8 cellular contexts compared by ENCODE assay signal in genomic region chr11:126317681-126318641, GRCh38. TPM values are rescaled to one million over a fixed set of nuclear protein-coding genes. Genes with fewer than 3 reads are reported as not detected.
DNase-seq lines count a peak whose midpoint lies in the region; ATAC-seq, FAIRE-seq and TF ChIP-seq lines count a peak whose summit lies in the region.

No MANE protein-coding gene starts in this region.

- H4K20me1 ChIP-seq in GM12878 (ENCODE audit: control insufficient read depth, insufficient read depth) = peaks cover 3% of the 10 kb centered on the region; the same call in 1 of the 2 replicates

- H3K4me3 ChIP-seq in GM12878 (0 out of 2 replicates have a peak overlapping the region, but pooled peaks have one; percentile 6), left lung (no peak overlapping the region)

- H3K79me2 ChIP-seq in GM12878 (ENCODE audit: control insufficient read depth, insufficient read depth, low read length) = peaks cover 7% of the 10 kb centered on the region

- H2AFZ ChIP-seq in GM12878 (ENCODE audit: control insufficient read depth, low read depth, low read length) = no peak overlapping the region

- TF ChIP-seq RAD21 in GM12878 (IDR thresholded peaks at IDR 0.05; ENCODE audit: insufficient read depth, low read depth, low read length) = no peak

- no TSS peak for BruUV-seq in GM12878 (replicated peaks; lab: Mats Ljungman, UMichigan)

- peak; percentile 59 for DNase-seq in GM04503 (ENCODE audit: low read depth)
- DNase-seq in NCI-H187 treated with DMSO at 0.1 percent for 48 hours (lab: John Stamatoyannopoulos, UW) = peak; percentile 6
- DNase-seq in GM12878 (ENCODE audit: low read depth, low spot score) = no peak
- DNase-seq in left lung = peak in 1 of 2 donors; percentile 69
- DNase-seq in superior temporal gyrus (ENCODE audit: extremely low spot score) = peak; percentile 36
- DNase-seq in cortex of kidney (lab: John Stamatoyannopoulos, UW) = no peak
- no peak for DNase-seq in T-helper 9 cell

- H3K36me3 ChIP-seq in GM12878 (ENCODE audit: control insufficient read depth in 2 of 2, insufficient read depth in 2 of 2, low read length in 1 of 2) (peaks cover 0 to 7% of the 10 kb centered on the region in 2 experiments), left lung (no peaks in the 10 kb centered on the region)

- intact Hi-C loops in GM12878 (cut with micrococcal nuclease; ENCODE audit: unreplicated experiment) = loop anchor here (10.0 kb wide), 3 partner anchors 387 to 667 kb away; no protein-coding TSS in a partner anchor
- intact Hi-C loops in left lung (cut with DNase I) = loop anchor here in 1 of 2 donors (10.0 kb wide), 1 partner anchor 117 kb away; no protein-coding TSS in a partner anchor

- H3K27ac ChIP-seq in GM12878 (ENCODE audit: control insufficient read depth, insufficient read depth) (peak overlapping the region; percentile 71), left lung (peak overlapping the region; percentile 79 to 84)

- peak overlapping the region; percentile 71 for H3K4me2 ChIP-seq in GM12878 (ENCODE audit: control insufficient read depth, insufficient read depth)

- POLR2A ChIA-PET in GM12878 (lab: Charles Lee) = no interaction called here

- H3K4me1 ChIP-seq in GM12878 (ENCODE audit: control insufficient read depth, insufficient read depth, low read length) (peaks cover 34% of the 10 kb centered on the region), left lung (peaks cover 19 to 52% of the 10 kb centered on the region in 2 donors)

- ATAC-seq in GM21737 (IDR thresholded peaks at IDR 0.05; ENCODE audit: unreplicated experiment) (peak; percentile 40), GM12878 (peak; percentile 62), left lung (peak; percentile 82)

- FAIRE-seq in GM12878 (lab: Jason Lieb, UNC) = no peak

- CTCF ChIA-PET in GM12878 (lab: Yijun Ruan, JAX) = interaction anchor here (0.8 to 5.3 kb wide), 6 partner anchors 7 to 167 kb away, joined by 3 to 31 read pairs (median 4); no protein-coding TSS in a partner anchor

- TF ChIP-seq POLR2A in GM12878 (IDR thresholded peaks at IDR 0.05; ENCODE audit: low read depth, low read length) = no peak

- in situ Hi-C loops in GM12878 (cut with MboI) = no loop called here

- no peaks in the 10 kb centered on the region; the same call in none of the 3 replicates for H3K9me3 ChIP-seq in GM12878 (replicated peaks; ENCODE audit: control insufficient read depth, insufficient read depth, low read length)
- no peaks in the 10 kb centered on the region for H3K9me3 ChIP-seq in left lung

- H3K9ac ChIP-seq in GM12878 (ENCODE audit: control insufficient read depth, insufficient read depth, low read length) = peak overlapping the region; percentile 48

- H3K27me3 ChIP-seq in GM12878 (replicated peaks in 1 of 2; ENCODE audit: control insufficient read depth in 2 of 2, insufficient read depth in 2 of 2, low read length in 1 of 2) = no peaks in the 10 kb centered on the region
- no peaks in the 10 kb centered on the region for H3K27me3 ChIP-seq in left lung

- SMC1A ChIA-PET in GM12878 (lab: Charles Lee; ENCODE audit: uncharacterized antibody, unreplicated experiment) = interaction anchor here (0.6 to 2.6 kb wide), 7 partner anchors 8 to 423 kb away, joined by 3 to 13 read pairs (median 8); no protein-coding TSS in a partner anchor

- WGBS in GM12878 (ENCODE audit: insufficient coverage, insufficient replicate concordance, low lambda C conversion rate, missing lambda C conversion rate) = 93% methylated on average over 17 of the region's 17 CpGs

- TF ChIP-seq EP300 in GM12878 (IDR thresholded peaks at IDR 0.05; ENCODE audit: borderline replicate concordance in 1 of 2, control insufficient read depth in 1 of 2, low read depth in 2 of 2, low read length in 2 of 2) = no peak

- RAD21 ChIA-PET in GM12878 (lab: Charles Lee; ENCODE audit: unreplicated experiment) = interaction anchor here (1.2 to 2.5 kb wide), 4 partner anchors 8 to 166 kb away, joined by 3 to 11 read pairs (median 8); partner anchors contain the start of gene DCPS

- TF ChIP-seq CTCF in GM12878 (IDR thresholded peaks at IDR 0.05 in 2 of 3, conservative IDR thresholded peaks at IDR 0.05 in 1 of 3; ENCODE audit: control insufficient read depth in 2 of 3, extremely low read depth in 1 of 3, insufficient read depth in 1 of 3, low read depth in 3 of 3, low read length in 3 of 3) = no peak
- no peak for TF ChIP-seq CTCF in left lung (IDR thresholded peaks at IDR 0.05)

RNA-seq across cellular contexts. Expression of gene DCPS, which starts 14.1 kb away (rescaled TPM):
- 17.0 and 22.1 TPM in 2 replicates for total RNA-seq in GM12878 (2013; cell fraction: nucleolus; rRNA removed)
- total RNA-seq in GM12878 (2014; rRNA removed) (58.8 and 61.9 TPM in 2 replicates), GM12878 (2014; rRNA removed; fragmentation: Illumina TruSeq; extraction: Trizol) (36.7 and 39.7 TPM in 2 replicates), GM12878 (2021) (56.1 and 56.8 TPM in 2 replicates), left lung (10 to 100 TPM; 16.4 to 18.0 TPM)
- 31.6 TPM for polyA plus RNA-seq in GM12878 (2011; ENCODE audit: low read depth)
- polyA plus RNA-seq in GM12878 (2011; rRNA removed) (62.4 and 97.0 TPM in 2 replicates), GM12878 (2014; fragmentation: Illumina TruSeq; extraction: Trizol) (57.4 and 77.4 TPM in 2 replicates), GM12878 (2014; fragmentation: Nextera tagmentation; extraction: Ambion mirVana) (10 to 100 TPM; 23.5 to 33.2 TPM), GM12878 (2014; rRNA removed) (70.3 and 76.1 TPM in 2 replicates), GM12878 (2016; fragmentation: Nextera tagmentation; extraction: Ambion mirVana) (100 to 1,000 TPM in 1 of 2 experiments, 10 to 100 TPM in 1; 99.2 to 101 TPM)
- 176 and 181 TPM in 2 replicates for polyA plus RNA-seq in GM12878 (2011; cell fraction: cytosol; rRNA removed)
- 66.0 and 75.8 TPM in 2 replicates for polyA plus RNA-seq in GM12878 (2011; cell fraction: nucleus; rRNA removed)
- 37.8 and 48.7 TPM in 2 replicates for polyA plus RNA-seq in GM12878 (2012)
- 44.5 and 60.8 TPM in 2 replicates for polyA minus RNA-seq in GM12878 (2011; rRNA and poly(A)+ RNA removed)
- 25.7 and 27.6 TPM in 2 replicates for polyA minus RNA-seq in GM12878 (2011; cell fraction: cytosol; rRNA and poly(A)+ RNA removed)
- polyA minus RNA-seq in GM12878 (2011; cell fraction: nucleus; rRNA and poly(A)+ RNA removed) = 12.6 and 24.6 TPM in 2 replicates

RNA-seq across cellular contexts. Expression of gene TIRAP, which starts 35.1 kb away (rescaled TPM):
- total RNA-seq in GM12878 (2013; cell fraction: nucleolus; rRNA removed) = 8.8 and 10.7 TPM in 2 replicates
- total RNA-seq in GM12878 (2014; rRNA removed) = 3.1 and 4.7 TPM in 2 replicates
- total RNA-seq in GM12878 (2014; rRNA removed; fragmentation: Illumina TruSeq; extraction: Trizol) = 5.0 and 5.3 TPM in 2 replicates
- total RNA-seq in GM12878 (2021) = 7.4 and 8.0 TPM in 2 replicates
- polyA plus RNA-seq in GM12878 (2011; ENCODE audit: low read depth) = 2.8 TPM
- 2.8 and 4.6 TPM in 2 replicates for polyA plus RNA-seq in GM12878 (2011; rRNA removed)
- polyA plus RNA-seq in GM12878 (2011; cell fraction: cytosol; rRNA removed) = 7.4 and 7.5 TPM in 2 replicates
- polyA plus RNA-seq in GM12878 (2011; cell fraction: nucleus; rRNA removed) = 4.7 and 5.6 TPM in 2 replicates
- polyA plus RNA-seq in GM12878 (2012) = 4.6 and 5.7 TPM in 2 replicates
- polyA plus RNA-seq in GM12878 (2014; fragmentation: Illumina TruSeq; extraction: Trizol) = 7.6 and 9.9 TPM in 2 replicates
- polyA plus RNA-seq in GM12878 (2014; fragmentation: Nextera tagmentation; extraction: Ambion mirVana) = under 1 TPM; 0.76 to 0.88 TPM
- 6.8 and 7.1 TPM in 2 replicates for polyA plus RNA-seq in GM12878 (2014; rRNA removed)
- 1 to 10 TPM; 3.5 to 4.6 TPM for polyA plus RNA-seq in GM12878 (2016; fragmentation: Nextera tagmentation; extraction: Ambion mirVana)
- polyA minus RNA-seq in GM12878 (2011; rRNA and poly(A)+ RNA removed) = 4.5 and 8.2 TPM in 2 replicates
- polyA minus RNA-seq in GM12878 (2011; cell fraction: cytosol; rRNA and poly(A)+ RNA removed) = 2.9 and 4.9 TPM in 2 replicates
- polyA minus RNA-seq in GM12878 (2011; cell fraction: nucleus; rRNA and poly(A)+ RNA removed) = 4.6 and 8.3 TPM in 2 replicates
- total RNA-seq in left lung = 10 to 100 TPM in 1 of 2 donors, 1 to 10 TPM in 1; 8.5 to 15.4 TPM

RNA-seq across cellular contexts. Expression of gene ST3GAL4, which starts 37.5 kb away (rescaled TPM):
- total RNA-seq in GM12878 (2013; cell fraction: nucleolus; rRNA removed) = 1.7 and 2.0 TPM in 2 replicates
- total RNA-seq in GM12878 (2014; rRNA removed) = 7.0 and 7.5 TPM in 2 replicates
- 3.5 and 3.8 TPM in 2 replicates for total RNA-seq in GM12878 (2014; rRNA removed; fragmentation: Illumina TruSeq; extraction: Trizol)
- 5.4 and 5.6 TPM in 2 replicates for total RNA-seq in GM12878 (2021)
- 1.7 TPM for polyA plus RNA-seq in GM12878 (2011; ENCODE audit: low read depth)
- 2.1 and 4.0 TPM in 2 replicates for polyA plus RNA-seq in GM12878 (2011; rRNA removed)
- 5.3 and 6.4 TPM in 2 replicates for polyA plus RNA-seq in GM12878 (2011; cell fraction: cytosol; rRNA removed)
- 3.7 and 5.4 TPM in 2 replicates for polyA plus RNA-seq in GM12878 (2011; cell fraction: nucleus; rRNA removed)
- 2.5 and 3.9 TPM in 2 replicates for polyA plus RNA-seq in GM12878 (2012)
- 3.9 and 8.1 TPM in 2 replicates for polyA plus RNA-seq in GM12878 (2014; fragmentation: Illumina TruSeq; extraction: Trizol)
- not detected for polyA plus RNA-seq in GM12878 (2014; fragmentation: Nextera tagmentation; extraction: Ambion mirVana)
- polyA plus RNA-seq in GM12878 (2014; rRNA removed) = 5.9 TPM in 2 replicates
- 1 to 10 TPM; 7.8 TPM for polyA plus RNA-seq in GM12878 (2016; fragmentation: Nextera tagmentation; extraction: Ambion mirVana)
- 2.2 and 5.2 TPM in 2 replicates for polyA minus RNA-seq in GM12878 (2011; rRNA and poly(A)+ RNA removed)
- 1.9 and 6.7 TPM in 2 replicates for polyA minus RNA-seq in GM12878 (2011; cell fraction: cytosol; rRNA and poly(A)+ RNA removed)
- 0.97 and 2.3 TPM in 2 replicates for polyA minus RNA-seq in GM12878 (2011; cell fraction: nucleus; rRNA and poly(A)+ RNA removed)
- total RNA-seq in left lung = 10 to 100 TPM; 33.1 to 35.9 TPM

RNA-seq across cellular contexts. Expression of gene FOXRED1, which starts 49.0 kb away (rescaled TPM):
- total RNA-seq in GM12878 (2013; cell fraction: nucleolus; rRNA removed) = 32.1 and 36.7 TPM in 2 replicates
- total RNA-seq in GM12878 (2014; rRNA removed) = 36.5 and 37.5 TPM in 2 replicates
- total RNA-seq in GM12878 (2014; rRNA removed; fragmentation: Illumina TruSeq; extraction: Trizol) = 29.0 and 31.4 TPM in 2 replicates
- total RNA-seq in GM12878 (2021) = 38.2 and 38.3 TPM in 2 replicates
- polyA plus RNA-seq in GM12878 (2011; ENCODE audit: low read depth) = 13.6 TPM
- polyA plus RNA-seq in GM12878 (2011; rRNA removed) = 27.3 and 37.7 TPM in 2 replicates
- polyA plus RNA-seq in GM12878 (2011; cell fraction: cytosol; rRNA removed) = 56.4 and 70.4 TPM in 2 replicates
- 56.9 and 73.0 TPM in 2 replicates for polyA plus RNA-seq in GM12878 (2011; cell fraction: nucleus; rRNA removed)
- 25.7 and 26.7 TPM in 2 replicates for polyA plus RNA-seq in GM12878 (2012)
- 34.8 and 43.6 TPM in 2 replicates for polyA plus RNA-seq in GM12878 (2014; fragmentation: Illumina TruSeq; extraction: Trizol)
- 10 to 100 TPM in 1 of 2 experiments, 1 to 10 TPM in 1; 9.9 to 10.5 TPM for polyA plus RNA-seq in GM12878 (2014; fragmentation: Nextera tagmentation; extraction: Ambion mirVana)
- polyA plus RNA-seq in GM12878 (2014; rRNA removed) = 49.2 and 51.0 TPM in 2 replicates
- 10 to 100 TPM; 65.7 to 67.7 TPM for polyA plus RNA-seq in GM12878 (2016; fragmentation: Nextera tagmentation; extraction: Ambion mirVana)
- polyA minus RNA-seq in GM12878 (2011; rRNA and poly(A)+ RNA removed) = 24.9 and 36.6 TPM in 2 replicates
- polyA minus RNA-seq in GM12878 (2011; cell fraction: cytosol; rRNA and poly(A)+ RNA removed) = 6.5 and 8.1 TPM in 2 replicates
- 10.3 and 26.0 TPM in 2 replicates for polyA minus RNA-seq in GM12878 (2011; cell fraction: nucleus; rRNA and poly(A)+ RNA removed)
- 10 to 100 TPM; 19.6 to 24.2 TPM for total RNA-seq in left lung

RNA-seq across cellular contexts. Expression of gene SRPRA, which starts 49.3 kb away (rescaled TPM):
- 157 and 172 TPM in 2 replicates for total RNA-seq in GM12878 (2013; cell fraction: nucleolus; rRNA removed)
- total RNA-seq in GM12878 (2014; rRNA removed) (88.1 and 90.3 TPM in 2 replicates), GM12878 (2014; rRNA removed; fragmentation: Illumina TruSeq; extraction: Trizol) (71.8 and 75.4 TPM in 2 replicates), GM12878 (2021) (105 and 114 TPM in 2 replicates), left lung (100 to 1,000 TPM; 129 to 154 TPM)
- polyA plus RNA-seq in GM12878 (2011; ENCODE audit: low read depth) = 85.7 TPM
- polyA plus RNA-seq in GM12878 (2011; rRNA removed) (51.5 and 89.7 TPM in 2 replicates), GM12878 (2014; fragmentation: Illumina TruSeq; extraction: Trizol) (104 and 119 TPM in 2 replicates), GM12878 (2014; fragmentation: Nextera tagmentation; extraction: Ambion mirVana) (10 to 100 TPM; 29.6 to 50.4 TPM), GM12878 (2014; rRNA removed) (92.2 and 96.0 TPM in 2 replicates), GM12878 (2016; fragmentation: Nextera tagmentation; extraction: Ambion mirVana) (100 to 1,000 TPM; 119 to 131 TPM)
- 97.7 and 110 TPM in 2 replicates for polyA plus RNA-seq in GM12878 (2011; cell fraction: cytosol; rRNA removed)
- polyA plus RNA-seq in GM12878 (2011; cell fraction: nucleus; rRNA removed) = 172 and 180 TPM in 2 replicates
- polyA plus RNA-seq in GM12878 (2012) = 102 and 104 TPM in 2 replicates
- polyA minus RNA-seq in GM12878 (2011; rRNA and poly(A)+ RNA removed) = 104 and 115 TPM in 2 replicates
- polyA minus RNA-seq in GM12878 (2011; cell fraction: cytosol; rRNA and poly(A)+ RNA removed) = 31.8 and 40.0 TPM in 2 replicates
- polyA minus RNA-seq in GM12878 (2011; cell fraction: nucleus; rRNA and poly(A)+ RNA removed) = 71.4 and 97.0 TPM in 2 replicates

Comparison
In these comparisons a context has a peak if more than half of its experiments do, and no peak if none do; other contexts are left out.
1. DNase-seq: peak in GM04503 (single experiment), NCI-H187 treated with DMSO at 0.1 percent for 48 hours (single experiment) and superior temporal gyrus (single experiment); none in GM12878 (single experiment), cortex of kidney (single experiment) and T-helper 9 cell (single experiment).
2. RNA of gene ST3GAL4, which starts 37.5 kb away (total RNA-seq): 33.1 to 35.9 TPM in left lung; 1.7 to 7.5 TPM in GM12878; every median in the first group is over 4 times any median in the second.
3. Peak in every context shown above with its lines, with median percentiles within 50 percentile points of each other: ATAC-seq.